Comparison of ENCODE assay signal across 12 cellular contexts in genomic region chr4:3385719-3386440, GRCh38. TPM values are rescaled to one million over a fixed set of nuclear protein-coding genes. Genes with fewer than 3 reads are reported as not detected.
DNase-seq lines count a peak whose midpoint lies in the region; ATAC-seq, FAIRE-seq and TF ChIP-seq lines count a peak whose summit lies in the region.
"Had no signal": no experiment of that assay in that cellular context is flagged by ENCODE, and none has a peak within 500 bp of the region (broad histone marks: within the 10 kb centered on the region; RNA-seq: fewer than 3 reads in every experiment).

No MANE protein-coding gene starts in this region.

- H3K9me3 Mint-ChIP-seq in brain = peaks cover 5 to 13% (median 10%) of the 10 kb centered on the region in 5 experiments

- H3K4me1 Mint-ChIP-seq in brain = peaks cover 54% of the 10 kb centered on the region

- no peaks in the 10 kb centered on the region for H3K9me3 ChIP-seq in HEK293 (ENCODE audit: control insufficient read depth, insufficient read depth, low read depth, low read length)
- H3K9me3 ChIP-seq in HepG2 (ENCODE audit: low read length) = peaks cover under 1% of the 10 kb centered on the region; the same call in 1 of the 2 replicates
- peaks cover 0 to under 1% (median 0%) of the 10 kb centered on the region in 4 donors for H3K9me3 ChIP-seq in stomach
- H3K9me3 ChIP-seq in Karpas-422 (ENCODE audit: low read length) = 0 out of 2 replicates have a peak, but pooled peaks cover 2% of the 10 kb centered on the region

- peaks cover 4% of the 10 kb centered on the region for H3K27me3 Mint-ChIP-seq in brain

- H4K20me1 ChIP-seq in HepG2 (ENCODE audit: insufficient read depth, low read length) (no peaks in the 10 kb centered on the region), Karpas-422 (ENCODE audit: insufficient read depth, low read depth, low read length) (no peaks in the 10 kb centered on the region)

- H3K9me2 ChIP-seq in Karpas-422 (replicated peaks; ENCODE audit: insufficient read depth, low read length) = no peaks in the 10 kb centered on the region

- H3K9ac ChIP-seq in HepG2 (ENCODE audit: insufficient read depth, low read depth, low read length) = peak overlapping the region; percentile 66
- H3K9ac ChIP-seq in Karpas-422 (ENCODE audit: low read length) = no peak overlapping the region

- in situ Hi-C loops in HepG2 (cut with HindIII; ENCODE audit: extremely low pct_ligation_motif_present, low pct_unique_long_range_greater_than_20kb) = no loop called here

- H3K36me3 ChIP-seq in HEK293 (ENCODE audit: control insufficient read depth in 2 of 2, insufficient read depth in 1 of 2, low read length in 2 of 2) (no peaks in the 10 kb centered on the region), HepG2 (replicated peaks in 1 of 2; ENCODE audit: control insufficient read depth in 1 of 2, insufficient read depth in 2 of 2, low read length in 2 of 2) (peaks cover 0 to 2% of the 10 kb centered on the region in 2 experiments; a peak in 2 of 5 replicates), stomach (no peaks in the 10 kb centered on the region), Karpas-422 (ENCODE audit: insufficient read depth, low read length) (no peaks in the 10 kb centered on the region)

- no peak overlapping the region for H3K4me3 ChIP-seq in HEK293 (ENCODE audit: low read depth, low read length)
- H3K4me3 ChIP-seq in HepG2 (replicated peaks in 1 of 3; ENCODE audit: insufficient read depth in 1 of 3, low read depth in 2 of 3, low read length in 3 of 3) = peak overlapping the region; percentile 59 to 73 (median 60)
- no peak overlapping the region for H3K4me3 ChIP-seq in stomach
- no peak overlapping the region for H3K4me3 ChIP-seq in Karpas-422 (ENCODE audit: low read length)

- 84% methylated on average over 21 of the region's 22 CpGs for whole genome bisulfite sequencing in HepG2 (ENCODE audit: low lambda C conversion rate)
- 80 to 91% (median 89%) methylated on average over 22 of the region's 22 CpGs for WGBS in stomach, 5 donors

- peaks cover 9% of the 10 kb centered on the region; the same call in 1 of the 2 replicates for H3K4me1 ChIP-seq in HEK293 (ENCODE audit: control insufficient read depth, insufficient read depth, low read length)
- peaks cover 46% of the 10 kb centered on the region for H3K4me1 ChIP-seq in HepG2 (ENCODE audit: insufficient read depth, low read length)
- H3K4me1 ChIP-seq in stomach = peaks cover 14 to 57% (median 43%) of the 10 kb centered on the region in 4 donors
- H3K4me1 ChIP-seq in Karpas-422 (ENCODE audit: low read length) = peaks cover 22% of the 10 kb centered on the region

- H3K27me3 ChIP-seq in HepG2 (ENCODE audit: control insufficient read depth in 1 of 2, insufficient read depth in 2 of 2, low read length in 2 of 2) (no peaks in the 10 kb centered on the region), stomach (no peaks in the 10 kb centered on the region), Karpas-422 (ENCODE audit: low read length) (no peaks in the 10 kb centered on the region)

- FAIRE-seq in HepG2 (lab: Jason Lieb, UNC) = no peak

- peak; percentile 33 for ATAC-seq in HepG2
- ATAC-seq in GM18867 (IDR thresholded peaks at IDR 0.05; ENCODE audit: unreplicated experiment) = no peak
- no peak for ATAC-seq in HG03039 (IDR thresholded peaks at IDR 0.05; ENCODE audit: unreplicated experiment)

- TF ChIP-seq POLR2A in HepG2 (IDR thresholded peaks at IDR 0.05; ENCODE audit: insufficient read depth in 1 of 2, low read depth in 2 of 2, low read length in 2 of 2) (no peak), stomach (IDR thresholded peaks at IDR 0.05) (no peak)

- DNase-seq in HepG2 (ENCODE audit: low spot score) (no peak), stomach (no peak), iPS-NIHi11 (ENCODE audit: low spot score) (no peak), Karpas-422 (no peak)
- DNase-seq: activated T-cell treated with anti-CD3 and anti-CD28 coated beads, Interleukin-2, amount 50 U/mL, for 1 hour; cerebellar nuclear complex; NCI-H524 treated with DMSO at 0.1 percent for 48 hours had no signal

- peaks cover 22% of the 10 kb centered on the region for H3K36me3 Mint-ChIP-seq in brain

- CTCF ChIA-PET in HEK293 (lab: Yijun Ruan, JAX) (no interaction called here), HepG2 (lab: Yijun Ruan, JAX; ENCODE audit: low intra/inter-chr PET ratio, low total read pairs) (no interaction called here)

- H3K4me2 ChIP-seq in HepG2 (ENCODE audit: low read depth, low read length) (peak overlapping the region; percentile 72), Karpas-422 (ENCODE audit: low read depth, low read length, poor library complexity, severe bottlenecking) (no peak overlapping the region)

- H2AFZ ChIP-seq in HepG2 (ENCODE audit: low read length) = no peak overlapping the region
- no peak overlapping the region for H2AFZ ChIP-seq in Karpas-422 (ENCODE audit: low read length)

- H3K27ac ChIP-seq in HEK293 (ENCODE audit: extremely low read depth, low read depth, low read length) (no peak overlapping the region), HepG2 (ENCODE audit: extremely low read length, insufficient read depth, low read length) (peak overlapping the region; percentile 51), stomach (peak overlapping the region in 4 of 5 donors; percentile 52 to 79 (median 72)), Karpas-422 (ENCODE audit: low read length) (no peak overlapping the region)

- POLR2A ChIA-PET in HEK293 (lab: Yijun Ruan, JAX) (no interaction called here), HepG2 (lab: Yijun Ruan, JAX) (interaction anchor here (0.6 to 1.8 kb wide), 6 partner anchors 22 to 57 kb away, joined by 3 to 12 read pairs (median 4); no protein-coding TSS in a partner anchor)

- intact Hi-C loops in HepG2 (cut with micrococcal nuclease; ENCODE audit: unreplicated experiment) (loop anchor here (1.0 to 2.0 kb wide), 3 partner anchors 32 to 44 kb away; no protein-coding TSS in a partner anchor), stomach (cut with DNase I; ENCODE audit: low total_unique reads) (no loop called here)

- no peak overlapping the region for H3K4me3 Mint-ChIP-seq in brain

- BruUV-seq in HepG2 (replicated peaks; lab: Mats Ljungman, UMichigan) = no TSS peak

- TF ChIP-seq RAD21 in HepG2 (CRISPR knock-in tag; IDR thresholded peaks at IDR 0.05) = no peak

- TF ChIP-seq EP300 in HepG2 (IDR thresholded peaks at IDR 0.05; ENCODE audit: low read depth in 2 of 2, low read length in 2 of 2) = no peak
- no peak for TF ChIP-seq EP300 in HepG2 (CRISPR knock-in tag; IDR thresholded peaks at IDR 0.05; ENCODE audit: borderline replicate concordance)
- no peak for TF ChIP-seq EP300 in stomach (IDR thresholded peaks at IDR 0.05)

- TF ChIP-seq CTCF in HEK293 (tag by site-specific recombination; IDR thresholded peaks at IDR 0.05) (no peak), brain (conservative IDR thresholded peaks at IDR 0.05) (no peak), HepG2 (CRISPR knock-in tag; IDR thresholded peaks at IDR 0.05) (no peak), stomach (IDR thresholded peaks at IDR 0.05) (no peak)

- H3K79me2 ChIP-seq in HepG2 (ENCODE audit: insufficient read depth, low read length) (peaks cover 12% of the 10 kb centered on the region), Karpas-422 (ENCODE audit: low read length) (no peaks in the 10 kb centered on the region)

- peak overlapping the region in 3 of 5 experiments; percentile 3 to 86 (median 30) for H3K27ac Mint-ChIP-seq in brain

TF ChIP-seq in HEK293, 187 proteins besides CTCF, POLR2A, EP300 and RAD21:
- peak; percentile 56 for TF ChIP-seq ZFHX2 (tag by site-specific recombination; conservative IDR thresholded peaks at IDR 0.05)
- TF ChIP-seq GLI4 (tag by site-specific recombination; IDR thresholded peaks at IDR 0.05) = no peak

TF ChIP-seq in HepG2, 621 proteins besides CTCF, POLR2A, EP300 and RAD21 (continues in another document):
- no peak for TF ChIP-seq ZNF468 (CRISPR knock-in tag; IDR thresholded peaks at IDR 0.05)
- TF ChIP-seq PREB (CRISPR knock-in tag; IDR thresholded peaks at IDR 0.05) = no peak
- TF ChIP-seq RAD51 (IDR thresholded peaks at IDR 0.05; ENCODE audit: borderline replicate concordance) = no peak
- TF ChIP-seq ZFYVE20 (CRISPR knock-in tag; IDR thresholded peaks at IDR 0.05; ENCODE audit: borderline replicate concordance, low read depth) = no peak

RNA-seq across cellular contexts. Expression of gene HGFAC, which starts 55.9 kb away (rescaled TPM):
- polyA plus RNA-seq in brain (ENCODE audit: insufficient read depth, low read depth, low replicate concordance) (0.88 TPM), HepG2 (2011; rRNA removed) (63.6 and 107 TPM in 2 replicates), stomach (1 to 10 TPM in 2 of 3 donors, under 1 TPM in 1; 0.50 to 3.4 (median 1.2) TPM)
- total RNA-seq in HepG2 (2016; rRNA removed; fragmentation: Illumina TruSeq; extraction: Trizol) (0.98 and 8.5 TPM in 2 replicates), stomach (not detected)
- total RNA-seq in HepG2 (2016; cell fraction: cytosol; rRNA removed; fragmentation: Illumina TruSeq; extraction: Trizol; ENCODE audit: low read depth) = 1.8 and 1.9 TPM in 2 replicates
- total RNA-seq in HepG2 (2016; cell fraction: insoluble cytoplasmic fraction; rRNA removed; fragmentation: Illumina TruSeq; extraction: Trizol) = 1.2 and 9.0 TPM in 2 replicates
- 1.4 and 1.8 TPM in 2 replicates for total RNA-seq in HepG2 (2016; cell fraction: membrane; rRNA removed; fragmentation: Illumina TruSeq; extraction: Trizol)
- 14.0 and 15.7 TPM in 2 replicates for total RNA-seq in HepG2 (2016; cell fraction: nucleus; rRNA removed; fragmentation: Illumina TruSeq; extraction: Trizol)
- polyA plus RNA-seq in HepG2 (2011; cell fraction: cytosol; rRNA removed) = 8.9 and 16.3 TPM in 2 replicates
- polyA plus RNA-seq in HepG2 (2011; cell fraction: nucleus; rRNA removed) = 1,761 and 2,041 TPM in 2 replicates
- polyA plus RNA-seq in HepG2 (2012) = 31.4 and 46.5 TPM in 2 replicates
- polyA plus RNA-seq in HepG2 (2016; cell fraction: cytosol; fragmentation: Illumina TruSeq; extraction: Trizol; ENCODE audit: low read depth) = 1.9 and 2.1 TPM in 2 replicates
- 1.9 and 2.5 TPM in 2 replicates for polyA plus RNA-seq in HepG2 (2016; cell fraction: insoluble cytoplasmic fraction; fragmentation: Illumina TruSeq; extraction: Trizol; ENCODE audit: low read depth)
- 1.6 and 2.1 TPM in 2 replicates for polyA plus RNA-seq in HepG2 (2016; cell fraction: membrane; fragmentation: Illumina TruSeq; extraction: Trizol; ENCODE audit: low read depth)
- polyA plus RNA-seq in HepG2 (2016; cell fraction: nucleus; fragmentation: Illumina TruSeq; extraction: Trizol; ENCODE audit: insufficient read depth, low read depth) = 65.6 and 66.9 TPM in 2 replicates
- 15.4 TPM in 1 of 2 replicates, not detected in the other for polyA minus RNA-seq in HepG2 (2011; rRNA and poly(A)+ RNA removed; ENCODE audit: low replicate concordance)
- 5.8 and 5.9 TPM in 2 replicates for polyA minus RNA-seq in HepG2 (2011; cell fraction: cytosol; rRNA and poly(A)+ RNA removed)
- 43.4 and 57.3 TPM in 2 replicates for polyA minus RNA-seq in HepG2 (2011; cell fraction: nucleus; rRNA and poly(A)+ RNA removed)
- not detected in 2 replicates for total RNA-seq in Karpas-422 (2014; rRNA removed; shearing (Covaris generic); ENCODE audit: low replicate concordance)
- total RNA-seq: T-helper 1 cell treated with Interleukin-12 subunit alpha and Interleukin-12 subunit beta and Interleukin-4 antibody, amounts not matched to agents 30 ng/mL and 1 ng/mL, for 36 hours had no signal

Comparison
In these comparisons a context has a peak if more than half of its experiments do, and no peak if none do; other contexts are left out.
1. H3K27ac ChIP-seq: peak in HepG2 (single experiment) and stomach (4 of 5); none in HEK293 (single experiment) and Karpas-422 (single experiment).
2. H3K4me3 ChIP-seq: peak in HepG2 (3 of 3); none in HEK293 (single experiment), stomach (0 of 4) and Karpas-422 (single experiment).